27 cellular contexts compared by ENCODE assay signal in genomic region chr6:34018026-34018425, GRCh38.
"Had no signal": no experiment of that assay in that cellular context is flagged by ENCODE, and none has a peak within 500 bp of the region (broad histone marks: within the 10 kb centered on the region; RNA-seq: fewer than 3 reads in every experiment).

No MANE protein-coding gene starts in this region.

- H3K36me3 ChIP-seq: ascending aorta, cardiac muscle cell, MG63, SJSA1 had no signal

- H3K4me2 ChIP-seq: SK-N-SH had no signal

- H3K4me3 Mint-ChIP-seq: activated CD4-positive, alpha-beta T cell treated with anti-CD3 and anti-CD28 coated beads, Interleukin-2, amount 10 ng/mL, durations not matched to agents 24 days and 14 days; activated CD8-positive, alpha-beta T cell treated with anti-CD3 and anti-CD28 coated beads, Interleukin-2, amount 10 ng/mL, durations not matched to agents 7 days and 5 days; activated naive CD4-positive, alpha-beta T cell treated with anti-CD3 and anti-CD28 coated beads, Interleukin-2, amount 50 U/mL, for 24 hours; activated naive CD8-positive, alpha-beta T cell treated with anti-CD3 and anti-CD28 coated beads, Interleukin-2, amount 10 ng/mL, durations not matched to agents 7 days and 5 days; activated T-cell treated with anti-CD3 and anti-CD28 coated beads, Interleukin-2, amount 50 U/mL, for 24 hours; central memory CD8-positive, alpha-beta T cell; T-helper 1 cell treated with Interleukin-12 subunit alpha and Interleukin-12 subunit beta and Interleukin-4 antibody, amounts not matched to agents 30 μg/mL and 1 μg/mL, for 36 hours; T-helper 2 cell treated with Interferon-gamma antibody and Interleukin-4, amounts not matched to agents 5 μg/mL and 100 μg/mL, for 36 hours had no signal

- DNase-seq: activated CD4-positive, alpha-beta T cell treated with anti-CD3 and anti-CD28 coated beads, Interleukin-2, amount 10 ng/mL, durations not matched to agents 24 days and 14 days; activated CD4-positive, alpha-beta T cell treated with anti-CD3 and anti-CD28 coated beads, Interleukin-2, amount 50 U/mL, for 4 hours; activated CD8-positive, alpha-beta T cell treated with anti-CD3 and anti-CD28 coated beads, Interleukin-2, amount 10 ng/mL, durations not matched to agents 7 days and 5 days; activated gamma-delta T cell; activated naive CD4-positive, alpha-beta T cell treated with Interleukin-2 at 50 U/mL for 16 hours; activated naive CD8-positive, alpha-beta T cell treated with anti-CD3 and anti-CD28 coated beads, Interleukin-2, amount 10 ng/mL, durations not matched to agents 7 days and 5 days; activated T-cell treated with anti-CD3 and anti-CD28 coated beads, Interleukin-2, amount 50 U/mL, for 24 hours; amygdala; Kasumi-1; KG1; MG63; NCI-H1048; NCI-H1694; NCI-H1930; NCI-H510A; NCI-H526; OCI-M1; SHP77 treated with DMSO at 0.1 percent for 48 hours; SK-N-SH had no signal

- H3K4me3 ChIP-seq: ascending aorta, cardiac muscle cell, MG63, SJSA1 had no signal

- H3K27ac Mint-ChIP-seq: activated CD4-positive, alpha-beta T cell treated with anti-CD3 and anti-CD28 coated beads, Interleukin-2, amount 10 ng/mL, durations not matched to agents 24 days and 14 days; activated CD8-positive, alpha-beta T cell treated with anti-CD3 and anti-CD28 coated beads, Interleukin-2, amount 10 ng/mL, durations not matched to agents 7 days and 5 days; activated naive CD4-positive, alpha-beta T cell treated with anti-CD3 and anti-CD28 coated beads, Interleukin-2, amount 50 U/mL, for 24 hours; activated naive CD8-positive, alpha-beta T cell treated with anti-CD3 and anti-CD28 coated beads, Interleukin-2, amount 10 ng/mL, durations not matched to agents 7 days and 5 days; activated T-cell treated with anti-CD3 and anti-CD28 coated beads, Interleukin-2, amount 50 U/mL, for 24 hours; activated T-helper 2 cell treated with anti-CD3 and anti-CD28 coated beads, Interferon-gamma antibody, Interleukin-2, Interleukin-4, amounts not matched to agents 10 μg/mL and 5 μg/mL and 100 μg/mL, durations not matched to agents 14 hours and 24 hours and 36 hours; T-helper 1 cell treated with Interleukin-12 subunit alpha and Interleukin-12 subunit beta and Interleukin-4 antibody, amounts not matched to agents 30 μg/mL and 1 μg/mL, for 36 hours; T-helper 2 cell treated with Interferon-gamma antibody and Interleukin-4, amounts not matched to agents 5 μg/mL and 100 μg/mL, for 36 hours had no signal

- H3K9me3 ChIP-seq: ascending aorta, MG63, SK-N-SH had no signal

- H3K27ac ChIP-seq: ascending aorta, cardiac muscle cell, SJSA1 had no signal

- H3K4me1 Mint-ChIP-seq: activated CD4-positive, alpha-beta T cell treated with anti-CD3 and anti-CD28 coated beads, Interleukin-2, amount 10 ng/mL, durations not matched to agents 24 days and 14 days; activated naive CD4-positive, alpha-beta T cell treated with anti-CD3 and anti-CD28 coated beads, Interleukin-2, amount 50 U/mL, for 24 hours; activated naive CD8-positive, alpha-beta T cell treated with anti-CD3 and anti-CD28 coated beads, Interleukin-2, amount 10 ng/mL, durations not matched to agents 7 days and 5 days; central memory CD8-positive, alpha-beta T cell had no signal

- H3K27me3 ChIP-seq: ascending aorta, cardiac muscle cell, MG63, SJSA1 had no signal

- H3K27me3 Mint-ChIP-seq: activated naive CD4-positive, alpha-beta T cell treated with anti-CD3 and anti-CD28 coated beads, Interleukin-2, amount 50 U/mL, for 24 hours; activated naive CD8-positive, alpha-beta T cell treated with anti-CD3 and anti-CD28 coated beads, Interleukin-2, amount 10 ng/mL, durations not matched to agents 7 days and 5 days; activated T-cell treated with anti-CD3 and anti-CD28 coated beads, Interleukin-2, amount 50 U/mL, for 24 hours had no signal

- H3K4me1 ChIP-seq: ascending aorta had no signal

- H3K36me3 Mint-ChIP-seq: activated naive CD4-positive, alpha-beta T cell treated with anti-CD3 and anti-CD28 coated beads, Interleukin-2, amount 50 U/mL, for 24 hours; activated naive CD8-positive, alpha-beta T cell treated with anti-CD3 and anti-CD28 coated beads, Interleukin-2, amount 10 ng/mL, durations not matched to agents 7 days and 5 days had no signal

- H3K9me3 Mint-ChIP-seq: activated CD4-positive, alpha-beta T cell treated with anti-CD3 and anti-CD28 coated beads, Interleukin-2, amount 10 ng/mL, durations not matched to agents 24 days and 14 days; activated naive CD4-positive, alpha-beta T cell treated with anti-CD3 and anti-CD28 coated beads, Interleukin-2, amount 50 U/mL, for 24 hours; activated naive CD8-positive, alpha-beta T cell treated with anti-CD3 and anti-CD28 coated beads, Interleukin-2, amount 10 ng/mL, durations not matched to agents 7 days and 5 days; activated T-cell treated with anti-CD3 and anti-CD28 coated beads, Interleukin-2, amount 50 U/mL, for 24 hours; activated T-helper 2 cell treated with anti-CD3 and anti-CD28 coated beads, Interferon-gamma antibody, Interleukin-2, Interleukin-4, amounts not matched to agents 10 μg/mL and 5 μg/mL and 100 μg/mL, durations not matched to agents 14 hours and 24 hours and 36 hours; central memory CD8-positive, alpha-beta T cell; T-helper 1 cell treated with Interleukin-12 subunit alpha and Interleukin-12 subunit beta and Interleukin-4 antibody, amounts not matched to agents 30 μg/mL and 1 μg/mL, for 36 hours; T-helper 2 cell treated with Interferon-gamma antibody and Interleukin-4, amounts not matched to agents 5 μg/mL and 100 μg/mL, for 36 hours had no signal

- H3K9me2 ChIP-seq: SK-N-SH had no signal
